Comparison of ENCODE assay signal across 26 cellular contexts in genomic region chr11:20016526-20016925, GRCh38.
"Had no signal": no experiment of that assay in that cellular context is flagged by ENCODE, and none has a peak within 500 bp of the region (broad histone marks: within the 10 kb centered on the region; RNA-seq: fewer than 3 reads in every experiment).

No MANE protein-coding gene starts in this region.

- H3K4me1 Mint-ChIP-seq: stimulated activated naive CD8-positive, alpha-beta T cell treated with anti-CD3 and anti-CD28 coated beads, Interleukin-15, amount 100 ng/mL, for 72 hours had no signal

- H3K9me3 Mint-ChIP-seq: mesothelial cell of epicardium; naive B cell; natural killer cell treated with Interleukin-12 subunit alpha and Interleukin-12 subunit beta and Interleukin-15 and Interleukin-18, amount 100 ng/mL, for 72 hours; neural crest cell; stimulated activated naive CD8-positive, alpha-beta T cell treated with anti-CD3 and anti-CD28 coated beads, Interleukin-15, amount 100 ng/mL, for 72 hours had no signal

- H3K9me3 ChIP-seq: gastrocnemius medialis, left lung, mucosa of descending colon, neutrophil, pancreas, right lobe of liver, suprapubic skin had no signal

- H3K27me3 ChIP-seq: dorsolateral prefrontal cortex, gastrocnemius medialis, left lung, pancreas, right lobe of liver, suprapubic skin had no signal

- H3K4me3 Mint-ChIP-seq: mesothelial cell of epicardium; naive B cell; natural killer cell treated with Interleukin-12 subunit alpha and Interleukin-12 subunit beta and Interleukin-15 and Interleukin-18, amount 100 ng/mL, for 72 hours; neural crest cell; stimulated activated naive CD8-positive, alpha-beta T cell treated with anti-CD3 and anti-CD28 coated beads, Interleukin-15, amount 100 ng/mL, for 72 hours; type B pancreatic cell had no signal

- H3K27me3 Mint-ChIP-seq: naive B cell, progenitor cell of endocrine pancreas, type B pancreatic cell had no signal

- ATAC-seq: gastrocnemius medialis; left lung; mucosa of descending colon; natural killer cell treated with Interleukin-12 subunit alpha and Interleukin-12 subunit beta and Interleukin-15 and Interleukin-18, amount 100 ng/mL, for 72 hours; right lobe of liver; stimulated activated naive CD8-positive, alpha-beta T cell treated with anti-CD3 and anti-CD28 coated beads, Interleukin-15, amount 100 ng/mL, for 72 hours had no signal

- H3K4me3 ChIP-seq: dorsolateral prefrontal cortex, gastrocnemius medialis, left lung, mucosa of descending colon, pancreas, right lobe of liver, suprapubic skin had no signal

- FAIRE-seq: colon, islet of Langerhans, pancreas, small intestine had no signal

- DNase-seq: dorsolateral prefrontal cortex; effector CD4-positive, alpha-beta T cell; gastrocnemius medialis; head of caudate nucleus; left cardiac atrium; left lung; mesenchymal stem cell; mucosa of descending colon; naive B cell; pancreas; right lobe of liver; small intestine; stimulated activated CD4-positive, alpha-beta T cell treated with anti-CD3 and anti-CD28 coated beads, Interleukin-15, amount 100 ng/mL, for 24 hours; stimulated activated CD4-positive, alpha-beta T cell treated with anti-CD3 and anti-CD28 coated beads, Interleukin-4, amount 100 ng/mL, for 1 hour; stimulated activated CD8-positive, alpha-beta memory T cell treated with anti-CD3 and anti-CD28 coated beads, Interleukin-4, amount 100 ng/mL, for 48 hours; stimulated activated naive CD4-positive, alpha-beta T cell; stimulated activated naive CD8-positive, alpha-beta T cell treated with anti-CD3 and anti-CD28 coated beads, Interleukin-15, amount 100 ng/mL, for 72 hours had no signal

- H3K36me3 ChIP-seq: gastrocnemius medialis, left lung, neutrophil, pancreas, right lobe of liver, suprapubic skin had no signal

- H3K27ac Mint-ChIP-seq: natural killer cell treated with Interleukin-12 subunit alpha and Interleukin-12 subunit beta and Interleukin-15 and Interleukin-18, amount 100 ng/mL, for 72 hours; stimulated activated naive CD8-positive, alpha-beta T cell treated with anti-CD3 and anti-CD28 coated beads, Interleukin-15, amount 100 ng/mL, for 72 hours had no signal

- H3K4me1 ChIP-seq: left lung had no signal

- H3K27ac ChIP-seq: dorsolateral prefrontal cortex, gastrocnemius medialis, left lung, neutrophil, pancreas, suprapubic skin had no signal

- H3K36me3 Mint-ChIP-seq: mesothelial cell of epicardium; naive B cell; natural killer cell treated with Interleukin-12 subunit alpha and Interleukin-12 subunit beta and Interleukin-15 and Interleukin-18, amount 100 ng/mL, for 72 hours had no signal
